In genomic region chr7:78605131-78605530, GRCh38 we compare ENCODE assay signal across 15 cellular contexts.
DNase-seq lines count a peak whose midpoint lies in the region; TF ChIP-seq lines count a peak whose summit lies in the region.
"Had no signal": no experiment of that assay in that cellular context is flagged by ENCODE, and none has a peak within 500 bp of the region (broad histone marks: within the 10 kb centered on the region; RNA-seq: fewer than 3 reads in every experiment).

No MANE protein-coding gene starts in this region.

- no peak overlapping the region for H3K4me3 Mint-ChIP-seq in HFFc6
- no peak overlapping the region for H3K4me3 Mint-ChIP-seq in T-helper 2 cell treated with Interferon-gamma antibody and Interleukin-4, amounts not matched to agents 5 μg/mL and 100 μg/mL, for 36 hours
- H3K4me3 Mint-ChIP-seq: CD14-positive monocyte had no signal

- H3K9me3 Mint-ChIP-seq in HFFc6, result no peaks in the 10 kb centered on the region
- H3K9me3 Mint-ChIP-seq in T-helper 2 cell treated with Interferon-gamma antibody and Interleukin-4, amounts not matched to agents 5 μg/mL and 100 μg/mL, for 36 hours, result no peaks in the 10 kb centered on the region

- TF ChIP-seq CTCF in HFFc6 (IDR thresholded peaks at IDR 0.05), result no peak
- no peak for TF ChIP-seq CTCF in epithelial cell of esophagus (IDR thresholded peaks at IDR 0.05; ENCODE audit: insufficient read depth, low read depth, low read length, missing control alignments)

- no peak overlapping the region for H3K27ac Mint-ChIP-seq in HFFc6
- no peak overlapping the region for H3K27ac Mint-ChIP-seq in T-helper 2 cell treated with Interferon-gamma antibody and Interleukin-4, amounts not matched to agents 5 μg/mL and 100 μg/mL, for 36 hours
- H3K27ac Mint-ChIP-seq: CD14-positive monocyte had no signal

- H3K36me3 Mint-ChIP-seq in HFFc6 (ENCODE audit: low read depth), result no peaks in the 10 kb centered on the region
- no peaks in the 10 kb centered on the region for H3K36me3 Mint-ChIP-seq in T-helper 2 cell treated with Interferon-gamma antibody and Interleukin-4, amounts not matched to agents 5 μg/mL and 100 μg/mL, for 36 hours (ENCODE audit: low read depth)
- H3K36me3 Mint-ChIP-seq: CD14-positive monocyte had no signal

- peaks cover 7% of the 10 kb centered on the region for H3K4me1 Mint-ChIP-seq in HFFc6 (ENCODE audit: low read depth)
- no peaks in the 10 kb centered on the region for H3K4me1 Mint-ChIP-seq in T-helper 2 cell treated with Interferon-gamma antibody and Interleukin-4, amounts not matched to agents 5 μg/mL and 100 μg/mL, for 36 hours (ENCODE audit: low read depth)
- H3K4me1 Mint-ChIP-seq: CD14-positive monocyte had no signal

- DNase-seq in EH (ENCODE audit: low read depth) (peak; percentile 58), HFFc6 (peak; percentile 23), epithelial cell of esophagus (ENCODE audit: low read depth) (peak; percentile 3), myocyte (ENCODE audit: low read depth) (peak; percentile 36), NCI-H1048 (lab: John Stamatoyannopoulos, UW) (no peak)
- no peak for DNase-seq in activated CD8-positive, alpha-beta memory T cell treated with anti-CD3 and anti-CD28 coated beads, Interleukin-2, amount 50 U/mL, for 4 hours
- no peak for DNase-seq in T-helper 2 cell treated with Interferon-gamma antibody and Interleukin-4, amounts not matched to agents 5 μg/mL and 100 μg/mL, for 36 hours (ENCODE audit: low spot score)
- DNase-seq: Caco-2, DMS53, MV-4-11, NCI-H1436 treated with DMSO at 0.1 percent for 48 hours, NCI-H2081, NCI-H524 had no signal

- H3K4me3 ChIP-seq in epithelial cell of esophagus (ENCODE audit: low read length), result no peak overlapping the region
- H3K4me3 ChIP-seq: SJSA1 had no signal

- H3K27me3 Mint-ChIP-seq in HFFc6 (ENCODE audit: insufficient read depth), result no peaks in the 10 kb centered on the region; the same call in 1 of the 2 replicates
- H3K27me3 Mint-ChIP-seq in T-helper 2 cell treated with Interferon-gamma antibody and Interleukin-4, amounts not matched to agents 5 μg/mL and 100 μg/mL, for 36 hours (ENCODE audit: low read depth), result no peaks in the 10 kb centered on the region

Comparison
In these comparisons a context has a peak if more than half of its experiments do, and no peak if none do; other contexts are left out.
1. DNase-seq: peak in EH (single experiment), HFFc6 (single experiment), epithelial cell of esophagus (single experiment) and myocyte (single experiment); none in activated CD8-positive, alpha-beta memory T cell treated with anti-CD3 and anti-CD28 coated beads, Interleukin-2, amount 50 U/mL, for 4 hours (single experiment), T-helper 2 cell treated with Interferon-gamma antibody and Interleukin-4, amounts not matched to agents 5 μg/mL and 100 μg/mL, for 36 hours (single experiment) and NCI-H1048 (single experiment).